ENCODE assay signal across 1 cellular context in genomic region chr4:71293705-71294104, GRCh38.
TF ChIP-seq lines count a peak whose summit lies in the region.

No MANE protein-coding gene starts in this region.

TF ChIP-seq in GM23338, 12 proteins besides CTCF, POLR2A, EP300 and RAD21 (continued from another document):
- TF ChIP-seq ZNF462 (CRISPR knock-in tag; IDR thresholded peaks at IDR 0.05) = no peak
TF ChIP-seq in GM23338: peak in this region for 0.
